16 cellular contexts compared by ENCODE assay signal in the genomic region with DNA sequence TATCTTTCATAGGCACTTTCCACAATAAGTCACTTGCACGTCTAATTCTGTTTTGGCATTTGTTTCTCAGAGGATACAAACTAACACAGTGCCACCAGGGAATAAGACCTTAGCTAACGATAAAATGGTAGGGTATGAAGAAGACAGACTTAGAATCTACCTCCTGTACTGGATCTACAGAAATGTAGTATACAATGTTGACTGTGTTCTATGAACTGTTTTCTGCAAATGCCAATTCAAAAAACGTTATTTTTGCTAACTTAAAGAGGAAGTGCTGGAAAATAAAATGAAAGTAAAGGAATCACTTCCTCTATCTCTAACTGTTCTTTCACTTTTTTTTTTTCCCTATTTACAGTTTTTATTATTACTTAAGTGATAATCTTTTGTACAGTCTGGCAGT. TPM values are rescaled to one million over a fixed set of nuclear protein-coding genes. Genes with fewer than 3 reads are reported as not detected.
DNase-seq lines count a peak whose midpoint lies in the region; ATAC-seq and TF ChIP-seq lines count a peak whose summit lies in the region.
"Had no signal": no experiment of that assay in that cellular context is flagged by ENCODE, and none has a peak within 500 bp of the region (broad histone marks: within the 10 kb centered on the region; RNA-seq: fewer than 3 reads in every experiment).

No MANE protein-coding gene starts in this region.

- H3K27ac Mint-ChIP-seq in T-helper 1 cell treated with Interleukin-12 subunit alpha and Interleukin-12 subunit beta and Interleukin-4 antibody, amounts not matched to agents 30 μg/mL and 1 μg/mL, for 36 hours = no peak overlapping the region
- no peak overlapping the region for H3K27ac Mint-ChIP-seq in type B pancreatic cell

- H3K4me1 Mint-ChIP-seq in T-helper 1 cell treated with Interleukin-12 subunit alpha and Interleukin-12 subunit beta and Interleukin-4 antibody, amounts not matched to agents 30 μg/mL and 1 μg/mL, for 36 hours (ENCODE audit: low read depth) = peaks cover 41% of the 10 kb centered on the region
- no peaks in the 10 kb centered on the region for H3K4me1 Mint-ChIP-seq in type B pancreatic cell (ENCODE audit: unreplicated experiment)

- H3K27ac ChIP-seq in VCaP = peak overlapping the region; percentile 29
- peak overlapping the region; percentile 8 to 58 (median 40) for H3K27ac ChIP-seq in sigmoid colon
- H3K27ac ChIP-seq: 22Rv1, colonic mucosa, gastrocnemius medialis, thyroid gland had no signal

- no peaks in the 10 kb centered on the region for H3K27me3 Mint-ChIP-seq in T-helper 1 cell treated with Interleukin-12 subunit alpha and Interleukin-12 subunit beta and Interleukin-4 antibody, amounts not matched to agents 30 μg/mL and 1 μg/mL, for 36 hours (ENCODE audit: low read depth)
- no peaks in the 10 kb centered on the region for H3K27me3 Mint-ChIP-seq in type B pancreatic cell

- TF ChIP-seq CTCF in VCaP (conservative IDR thresholded peaks at IDR 0.05) = no peak
- no peak for TF ChIP-seq CTCF in sigmoid colon (IDR thresholded peaks at IDR 0.05)
- no peak for TF ChIP-seq CTCF in type B pancreatic cell (conservative IDR thresholded peaks at IDR 0.05)

- peaks cover 0 to 34% (median 23%) of the 10 kb centered on the region in 4 donors for H3K4me1 ChIP-seq in sigmoid colon
- H3K4me1 ChIP-seq: colonic mucosa, gastrocnemius medialis, thyroid gland had no signal

- in situ Hi-C loops in KBM-7 (cut with MboI; ENCODE audit: low pct_unique_long_range_greater_than_20kb, low sequenced_read_pairs) = no loop called here

- H3K27me3 ChIP-seq in sigmoid colon = no peaks in the 10 kb centered on the region
- H3K27me3 ChIP-seq: colonic mucosa, gastrocnemius medialis, thyroid gland had no signal

- DNase-seq in T-helper 1 cell (no peak), KBM-7 (peak; percentile 65), sigmoid colon (no peak), GM03348 (ENCODE audit: low spot score) (no peak), type B pancreatic cell (ENCODE audit: extremely low spot score, unreplicated experiment) (no peak)
- DNase-seq: activated naive CD4-positive, alpha-beta T cell treated with Interleukin-2 at 50 U/mL for 16 hours; colonic mucosa; gastrocnemius medialis; NCI-H1417; thyroid gland had no signal

- no peak for TF ChIP-seq POLR2A in sigmoid colon (IDR thresholded peaks at IDR 0.05)

- H3K9me3 ChIP-seq in sigmoid colon = no peaks in the 10 kb centered on the region
- H3K9me3 ChIP-seq: colonic mucosa, gastrocnemius medialis, thyroid gland had no signal

- no peaks in the 10 kb centered on the region for H3K36me3 ChIP-seq in sigmoid colon
- H3K36me3 ChIP-seq: colonic mucosa, gastrocnemius medialis, thyroid gland had no signal

- no peak for TF ChIP-seq EP300 in sigmoid colon (IDR thresholded peaks at IDR 0.05)

- WGBS in sigmoid colon, 2 donors = 36 to 53% methylated on average over 3 of the region's 3 CpGs

- ATAC-seq in GM18907 (IDR thresholded peaks at IDR 0.05; ENCODE audit: unreplicated experiment) = no peak
- ATAC-seq: activated CD4-positive, CD25-positive, alpha-beta regulatory T cell treated with anti-CD3 and anti-CD28 coated beads, Interleukin-2, amount 50 U/mL, for 24 hours; gastrocnemius medialis; HCT116 had no signal

- H3K9me3 Mint-ChIP-seq in T-helper 1 cell treated with Interleukin-12 subunit alpha and Interleukin-12 subunit beta and Interleukin-4 antibody, amounts not matched to agents 30 μg/mL and 1 μg/mL, for 36 hours = peaks cover 8% of the 10 kb centered on the region
- no peaks in the 10 kb centered on the region for H3K9me3 Mint-ChIP-seq in type B pancreatic cell

- H3K36me3 Mint-ChIP-seq in T-helper 1 cell treated with Interleukin-12 subunit alpha and Interleukin-12 subunit beta and Interleukin-4 antibody, amounts not matched to agents 30 μg/mL and 1 μg/mL, for 36 hours (ENCODE audit: low read depth) = peaks cover 44% of the 10 kb centered on the region
- H3K36me3 Mint-ChIP-seq in type B pancreatic cell = no peaks in the 10 kb centered on the region

- H3K4me3 Mint-ChIP-seq in T-helper 1 cell treated with Interleukin-12 subunit alpha and Interleukin-12 subunit beta and Interleukin-4 antibody, amounts not matched to agents 30 μg/mL and 1 μg/mL, for 36 hours = peak overlapping the region; percentile 1
- no peak overlapping the region for H3K4me3 Mint-ChIP-seq in type B pancreatic cell

- intact Hi-C loops in sigmoid colon (cut with DNase I) = no loop called here

- H3K4me3 ChIP-seq in sigmoid colon = no peak overlapping the region
- H3K4me3 ChIP-seq: colonic mucosa, gastrocnemius medialis, thyroid gland had no signal

RNA-seq across cellular contexts. Expression of gene PDE3B, which starts 17.8 kb away (rescaled TPM):
- total RNA-seq in sigmoid colon (100 to 1,000 TPM in 2 of 4 donors, 10 to 100 TPM in 2; 78.3 to 132 (median 93.4) TPM), type B pancreatic cell (ENCODE audit: low replicate concordance) (12.9 and 16.6 TPM in 2 replicates)
- polyA plus RNA-seq in sigmoid colon = 10 to 100 TPM in 1 of 3 donors, 1 to 10 TPM in 2; 1.2 to 13.5 (median 2.4) TPM
